ENCODE assay signal across 2 cellular contexts in the genomic region with DNA sequence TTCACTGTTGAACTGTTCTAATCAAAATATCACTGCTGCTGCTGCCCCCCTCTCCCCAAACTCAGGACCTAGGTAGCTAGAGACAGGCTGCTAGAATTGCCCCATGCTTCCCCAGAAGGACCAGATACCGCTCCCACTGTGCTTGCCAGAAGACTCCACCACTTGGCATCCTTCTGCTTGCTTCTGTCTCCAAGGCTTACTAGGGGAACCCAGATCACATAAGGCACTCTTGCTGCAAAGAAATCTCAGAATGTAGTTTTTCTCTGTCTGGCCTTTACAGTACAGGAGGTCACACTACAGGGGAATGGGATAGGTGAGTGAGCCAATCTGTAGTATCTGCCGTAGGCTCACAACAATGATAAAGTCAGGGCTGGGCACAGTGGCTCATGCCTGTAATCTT.
TF ChIP-seq lines count a peak whose summit lies in the region.

No MANE protein-coding gene starts in this region.

TF ChIP-seq in IMR-90, 13 proteins besides CTCF, POLR2A, EP300 and RAD21:
- TF ChIP-seq, protein P1, sequence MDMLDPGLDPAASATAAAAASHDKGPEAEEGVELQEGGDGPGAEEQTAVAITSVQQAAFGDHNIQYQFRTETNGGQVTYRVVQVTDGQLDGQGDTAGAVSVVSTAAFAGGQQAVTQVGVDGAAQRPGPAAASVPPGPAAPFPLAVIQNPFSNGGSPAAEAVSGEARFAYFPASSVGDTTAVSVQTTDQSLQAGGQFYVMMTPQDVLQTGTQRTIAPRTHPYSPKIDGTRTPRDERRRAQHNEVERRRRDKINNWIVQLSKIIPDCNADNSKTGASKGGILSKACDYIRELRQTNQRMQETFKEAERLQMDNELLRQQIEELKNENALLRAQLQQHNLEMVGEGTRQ (IDR thresholded peaks at IDR 0.05; ENCODE audit: low read depth, low read length), result no peak
- no peak for TF ChIP-seq MAZ (IDR thresholded peaks at IDR 0.05; ENCODE audit: borderline replicate concordance, low read depth, low read length)
- no peak for TF ChIP-seq SMC3 (IDR thresholded peaks at IDR 0.05; ENCODE audit: low read depth, low read length)
- no peak for TF ChIP-seq RFX5 (IDR thresholded peaks at IDR 0.05; ENCODE audit: low read depth, low read length)
- TF ChIP-seq, protein P2, sequence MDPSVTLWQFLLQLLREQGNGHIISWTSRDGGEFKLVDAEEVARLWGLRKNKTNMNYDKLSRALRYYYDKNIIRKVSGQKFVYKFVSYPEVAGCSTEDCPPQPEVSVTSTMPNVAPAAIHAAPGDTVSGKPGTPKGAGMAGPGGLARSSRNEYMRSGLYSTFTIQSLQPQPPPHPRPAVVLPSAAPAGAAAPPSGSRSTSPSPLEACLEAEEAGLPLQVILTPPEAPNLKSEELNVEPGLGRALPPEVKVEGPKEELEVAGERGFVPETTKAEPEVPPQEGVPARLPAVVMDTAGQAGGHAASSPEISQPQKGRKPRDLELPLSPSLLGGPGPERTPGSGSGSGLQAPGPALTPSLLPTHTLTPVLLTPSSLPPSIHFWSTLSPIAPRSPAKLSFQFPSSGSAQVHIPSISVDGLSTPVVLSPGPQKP (IDR thresholded peaks at IDR 0.05; ENCODE audit: borderline replicate concordance, low read depth, low read length), result no peak
- TF ChIP-seq NFE2L2 (IDR thresholded peaks at IDR 0.05; ENCODE audit: low read depth, low read length), result no peak
- no peak for TF ChIP-seq MXI1 (IDR thresholded peaks at IDR 0.05; ENCODE audit: borderline replicate concordance, low read depth, low read length)
- no peak for TF ChIP-seq MAFK (IDR thresholded peaks at IDR 0.05; ENCODE audit: low read depth, low read length)
- TF ChIP-seq RCOR1 (IDR thresholded peaks at IDR 0.05; ENCODE audit: insufficient replicate concordance, low read length), result no peak
- TF ChIP-seq BHLHE40 (IDR thresholded peaks at IDR 0.05; ENCODE audit: low read depth, low read length), result no peak
- TF ChIP-seq FOS (IDR thresholded peaks at IDR 0.05; ENCODE audit: low read depth, low read length), result no peak
- no peak for TF ChIP-seq CHD1 (IDR thresholded peaks at IDR 0.05; ENCODE audit: low read depth, low read length)

TF ChIP-seq in endothelial cell of umbilical vein, 7 proteins besides CTCF, POLR2A, EP300 and RAD21:
- TF ChIP-seq JUN (IDR thresholded peaks at IDR 0.05; ENCODE audit: borderline replicate concordance, insufficient read depth, insufficient read length, low read depth) (no peak), EZH2 (IDR thresholded peaks at IDR 0.05; ENCODE audit: borderline replicate concordance, low read depth, low read length, severe bottlenecking) (no peak), FOS (IDR thresholded peaks at IDR 0.05; ENCODE audit: borderline replicate concordance, insufficient read depth, low read length) (no peak), GATA2 (IDR thresholded peaks at IDR 0.05; ENCODE audit: insufficient read depth, insufficient read length, low read depth, low read length) (no peak)
TF ChIP-seq in endothelial cell of umbilical vein: peak in this region for 0.
